9 cellular contexts compared by ENCODE assay signal in genomic region chr1:215083408-215083961, GRCh38. TPM values are rescaled to one million over a fixed set of nuclear protein-coding genes. Genes with fewer than 3 reads are reported as not detected.
A peak's percentile ranks its signal among the peaks of the same experiment; 100 is the strongest.
DNase-seq lines count a peak whose midpoint lies in the region; ATAC-seq and TF ChIP-seq lines count a peak whose summit lies in the region.
"Had no signal": no experiment of that assay in that cellular context is flagged by ENCODE, and none has a peak within 500 bp of the region (broad histone marks: within the 10 kb centered on the region; RNA-seq: fewer than 3 reads in every experiment).

No MANE protein-coding gene starts in this region.

- H3K4me3 ChIP-seq in fibroblast of the aortic adventitia (ENCODE audit: low read depth, low read length): peak overlapping the region; percentile 81
- H3K4me3 ChIP-seq: SJSA1 had no signal

- DNase-seq in GM04503 (ENCODE audit: low read depth) (peak; percentile 29), NCI-H82 treated with DMSO at 0.1 percent for 48 hours (lab: John Stamatoyannopoulos, UW; ENCODE audit: unreplicated experiment) (peak; percentile 49), fibroblast of the aortic adventitia (ENCODE audit: low read depth) (peak; percentile 57), retina (peak; percentile 76), SKM-1 treated with dmso at 0.1 percent for 144 hours (lab: John Stamatoyannopoulos, UW; ENCODE audit: unreplicated experiment) (no peak)
- DNase-seq in activated CD4-positive, CD25-positive, alpha-beta regulatory T cell treated with anti-CD3 and anti-CD28 coated beads, Interleukin-2, amount 50 U/mL, for 72 hours: no peak
- no peak for DNase-seq in central memory CD4-positive, alpha-beta T cell

- TF ChIP-seq CTCF in fibroblast of the aortic adventitia (IDR thresholded peaks at IDR 0.05; ENCODE audit: insufficient read depth, low read length): no peak

- no peak for ATAC-seq in GM19328 (IDR thresholded peaks at IDR 0.05; ENCODE audit: unreplicated experiment)

RNA-seq across cellular contexts. Expression of gene KCNK2, which starts 0.9 kb away (rescaled TPM):
- total RNA-seq in fibroblast of the aortic adventitia (ENCODE audit: low replicate concordance): 33.0 and 64.3 TPM in 2 replicates
- total RNA-seq: SJSA1 had no signal

Comparison
In these comparisons a context has a peak if more than half of its experiments do, and no peak if none do; other contexts are left out.
1. DNase-seq: peak in GM04503 (single experiment), NCI-H82 treated with DMSO at 0.1 percent for 48 hours (single experiment), fibroblast of the aortic adventitia (single experiment) and retina (single experiment); none in SKM-1 treated with dmso at 0.1 percent for 144 hours (single experiment), activated CD4-positive, CD25-positive, alpha-beta regulatory T cell treated with anti-CD3 and anti-CD28 coated beads, Interleukin-2, amount 50 U/mL, for 72 hours (single experiment) and central memory CD4-positive, alpha-beta T cell (single experiment).